8 cellular contexts compared by ENCODE assay signal in the genomic region with DNA sequence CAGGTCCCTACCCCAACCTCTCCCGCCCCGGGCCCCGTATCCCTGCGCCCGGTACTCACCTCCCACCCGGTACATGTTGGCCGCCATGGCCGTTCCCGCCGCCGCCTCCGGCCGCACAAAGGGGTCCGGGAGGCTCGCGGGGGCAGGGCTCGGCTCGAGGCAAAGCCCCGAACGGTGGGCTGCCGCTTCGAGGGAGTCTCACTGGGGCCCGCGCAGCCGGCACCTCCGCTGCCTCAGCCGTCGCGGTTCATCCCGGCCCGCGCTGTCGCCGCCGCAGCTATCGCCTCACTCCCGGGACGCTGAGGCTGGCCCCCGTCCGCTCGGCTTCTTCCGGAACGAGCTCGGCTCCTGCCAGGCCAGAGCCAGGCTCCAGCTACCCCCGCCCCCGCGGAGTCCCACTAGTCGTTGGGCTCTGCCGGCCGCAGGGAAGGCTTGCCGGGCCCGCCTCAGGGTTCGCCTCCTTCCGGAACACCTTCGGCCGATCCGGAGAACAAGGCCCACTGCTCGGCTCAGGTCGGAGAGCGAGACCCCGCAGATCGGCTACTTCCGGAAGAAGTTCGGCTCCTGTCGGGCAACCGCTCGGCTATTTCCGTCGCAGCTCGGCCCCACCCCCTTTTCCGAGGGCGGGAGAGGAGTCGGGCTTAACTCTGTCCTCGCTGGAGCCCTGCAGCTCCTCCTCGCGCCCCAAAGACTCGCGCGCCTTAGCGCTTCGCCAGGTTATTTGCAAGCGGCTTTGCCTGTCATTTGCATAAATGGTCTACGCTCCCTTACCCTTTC. TPM values are rescaled to one million over a fixed set of nuclear protein-coding genes. Genes with fewer than 3 reads are reported as not detected.
A peak's percentile ranks its signal among the peaks of the same experiment; 100 is the strongest.
DNase-seq lines count a peak whose midpoint lies in the region; ATAC-seq and TF ChIP-seq lines count a peak whose summit lies in the region.

A gene (minus strand): TSS at position 502 of the 777 bp plus-strand sequence. CDS start 415 bp downstream, at position 87.

- peaks cover 40% of the 10 kb centered on the region for H3K4me1 Mint-ChIP-seq in chondrocyte (ENCODE audit: low read depth)

- peak; percentile 67 for TF ChIP-seq POLR2A in GM19193 (IDR thresholded peaks at IDR 0.05; ENCODE audit: extremely low read depth, insufficient read depth, insufficient read length)

- peak within 1 kb of the TSS; percentile 81 for H3K27ac Mint-ChIP-seq in chondrocyte (ENCODE audit: unreplicated experiment)

- no peaks in the 10 kb centered on the region for H3K27me3 ChIP-seq in kidney epithelial cell (ENCODE audit: control insufficient read depth, insufficient read depth, low read length)

- no peaks in the 10 kb centered on the region for H3K9me3 Mint-ChIP-seq in chondrocyte (ENCODE audit: low read depth)

- DNase-seq in AML-193 (lab: John Stamatoyannopoulos, UW) (peak; percentile 95 to 96), NCI-H510A treated with DMSO at 0.1 percent for 48 hours (lab: John Stamatoyannopoulos, UW) (peak; percentile 96), chondrocyte (ENCODE audit: low spot score) (peak; percentile 99), kidney epithelial cell (ENCODE audit: low read depth) (peak; percentile 77)
- DNase-seq in activated CD4-positive, alpha-beta T cell treated with anti-CD3 and anti-CD28 coated beads for 24 hours (ENCODE audit: low read depth in 2 of 2): peak; percentile 99
- DNase-seq in stimulated activated CD4-positive, alpha-beta T cell treated with anti-CD3 and anti-CD28 coated beads, Interleukin-15, amount 100 ng/mL, for 48 hours (ENCODE audit: low read depth in 2 of 2): peak; percentile 99 to 100

- ATAC-seq in HG03439 (IDR thresholded peaks at IDR 0.05; ENCODE audit: unreplicated experiment): peak; percentile 73

- H3K4me3 Mint-ChIP-seq in chondrocyte (ENCODE audit: unreplicated experiment): peak within 1 kb of the TSS; percentile 80

- peak within 1 kb of the TSS; percentile 84 for H3K4me3 ChIP-seq in kidney epithelial cell (ENCODE audit: low read depth, low read length)

- peak; percentile 3 for TF ChIP-seq CTCF in chondrocyte (IDR thresholded peaks at IDR 0.05)
- no peak for TF ChIP-seq CTCF in kidney epithelial cell (IDR thresholded peaks at IDR 0.05; ENCODE audit: insufficient read depth, low read length, poor library complexity, severe bottlenecking)

- H3K36me3 ChIP-seq in kidney epithelial cell (ENCODE audit: control insufficient read depth, insufficient read depth, low read length): no peaks in the 10 kb centered on the region

- H3K27me3 Mint-ChIP-seq in chondrocyte (ENCODE audit: low read depth): no peaks in the 10 kb centered on the region

- peaks cover 19% of the 10 kb centered on the region for H3K36me3 Mint-ChIP-seq in chondrocyte (ENCODE audit: low read depth)

RNA-seq across cellular contexts. Expression of the gene that starts here (rescaled TPM):
- total RNA-seq in chondrocyte: 81.7 to 89.3 TPM (median 83.0 TPM) in 3 replicates
- total RNA-seq in kidney epithelial cell: 136 and 137 TPM in 2 replicates

Comparison
In these comparisons a context has a peak if more than half of its experiments do, and no peak if none do; other contexts are left out.
1. Peak in every context shown above with its lines: DNase-seq, ATAC-seq and H3K4me3 ChIP-seq.